In the genomic region with DNA sequence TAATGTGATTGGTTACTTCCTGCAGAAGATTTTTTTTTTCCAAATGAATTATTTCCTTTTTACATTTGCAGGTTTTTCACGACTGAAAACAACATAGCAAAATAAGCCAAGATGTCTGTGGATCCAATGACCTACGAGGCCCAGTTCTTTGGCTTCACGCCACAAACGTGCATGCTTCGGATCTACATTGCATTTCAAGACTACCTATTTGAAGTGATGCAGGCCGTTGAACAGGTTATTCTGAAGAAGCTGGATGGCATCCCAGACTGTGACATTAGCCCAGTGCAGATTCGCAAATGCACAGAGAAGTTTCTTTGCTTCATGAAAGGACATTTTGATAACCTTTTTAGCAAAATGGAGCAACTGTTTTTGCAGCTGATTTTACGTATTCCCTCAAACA, we compare ENCODE assay signal across 16 cellular contexts. TPM values are rescaled to one million over a fixed set of nuclear protein-coding genes. Genes with fewer than 3 reads are reported as not detected.
DNase-seq lines count a peak whose midpoint lies in the region; ATAC-seq and TF ChIP-seq lines count a peak whose summit lies in the region.
"Had no signal": no experiment of that assay in that cellular context is flagged by ENCODE, and none has a peak within 500 bp of the region (broad histone marks: within the 10 kb centered on the region; RNA-seq: fewer than 3 reads in every experiment).

No MANE protein-coding gene starts in this region.

- CTCF ChIA-PET in activated CD4-positive, alpha-beta T cell treated with anti-CD3 and anti-CD28 coated beads for 36 hours (lab: Charles Lee) = interaction anchor here (1.0 kb wide), 1 partner anchor 11 kb away, joined by 3 read pairs; no protein-coding TSS in a partner anchor
- CTCF ChIA-PET in CD4-positive, alpha-beta T cell (lab: Charles Lee) = interaction anchor here (0.6 kb wide), 1 partner anchor 49 kb away, joined by 5 read pairs; the partner anchor contains the start of gene C1QBP

- H3K27me3 Mint-ChIP-seq in activated CD4-positive, alpha-beta T cell treated with anti-CD3 and anti-CD28 coated beads for 36 hours = no peaks in the 10 kb centered on the region
- H3K27me3 Mint-ChIP-seq in CD4-positive, alpha-beta T cell = no peaks in the 10 kb centered on the region
- H3K27me3 Mint-ChIP-seq in endothelial cell (ENCODE audit: unreplicated experiment) (peaks cover 2% of the 10 kb centered on the region), progenitor cell of endocrine pancreas (peaks cover 4% of the 10 kb centered on the region)

- H3K27ac ChIP-seq in CD4-positive, alpha-beta T cell (ENCODE audit: low read depth, low read length) = no peak overlapping the region
- H3K27ac ChIP-seq: BLaER1 had no signal

- H3K4me3 Mint-ChIP-seq in activated CD4-positive, alpha-beta T cell treated with anti-CD3 and anti-CD28 coated beads for 36 hours = no peak overlapping the region
- no peak overlapping the region for H3K4me3 Mint-ChIP-seq in CD4-positive, alpha-beta T cell
- peak overlapping the region; percentile 18 for H3K4me3 Mint-ChIP-seq in endothelial cell (ENCODE audit: unreplicated experiment)
- H3K4me3 Mint-ChIP-seq in progenitor cell of endocrine pancreas (ENCODE audit: low read depth) = peak overlapping the region; percentile 67

- H3K27ac Mint-ChIP-seq in activated CD4-positive, alpha-beta T cell treated with anti-CD3 and anti-CD28 coated beads for 36 hours = peak overlapping the region; percentile 75
- H3K27ac Mint-ChIP-seq in CD4-positive, alpha-beta T cell = peak overlapping the region; percentile 96
- H3K27ac Mint-ChIP-seq in endothelial cell (ENCODE audit: unreplicated experiment) (no peak overlapping the region), progenitor cell of endocrine pancreas (no peak overlapping the region)
- H3K27ac Mint-ChIP-seq: H9 had no signal

- no peaks in the 10 kb centered on the region for H3K9me3 ChIP-seq in CD4-positive, alpha-beta T cell (ENCODE audit: control insufficient read depth, low read length)
- H3K9me3 ChIP-seq: BLaER1 had no signal

- no peaks in the 10 kb centered on the region for H3K27me3 ChIP-seq in CD4-positive, alpha-beta T cell (ENCODE audit: control insufficient read depth, insufficient read depth, low read length)
- H3K27me3 ChIP-seq: BLaER1 had no signal

- intact Hi-C loops in activated CD4-positive, alpha-beta T cell treated with anti-CD3 and anti-CD28 coated beads for 36 hours (cut with DNase I, micrococcal nuclease) = loop anchor here (5.0 to 10.0 kb wide), 3 partner anchors 51 to 1121 kb away; partner anchors contain the start of genes C1QBP (in 1 of the 2), CXCL16 (in 1 of the 2), MED11 (in 1 of the 2) and UBE2G1 (in 1 of the 2)
- intact Hi-C loops in CD4-positive, alpha-beta T cell (cut with DNase I, micrococcal nuclease) = loop anchor here (5.0 to 10.0 kb wide), 4 partner anchors 74 to 1156 kb away; partner anchors contain the start of genes KIAA0753 (in 1 of the 2), NLRP1 (in 1 of the 2), NUP88 (in 1 of the 2) and TXNDC17 (in 1 of the 2)

- DNase-seq in activated CD4-positive, alpha-beta T cell treated with anti-CD3 and anti-CD28 coated beads for 36 hours = no peak
- no peak for DNase-seq in activated CD4-positive, alpha-beta T cell treated with anti-CD3 and anti-CD28 coated beads for 48 hours
- DNase-seq in CD4-positive, alpha-beta T cell = no peak
- DNase-seq in endothelial cell (ENCODE audit: low spot score) (no peak), progenitor cell of endocrine pancreas (ENCODE audit: low spot score, unreplicated experiment) (no peak), NCI-H524 treated with DMSO at 0.1 percent for 48 hours (lab: John Stamatoyannopoulos, UW) (no peak), NCI-H1417 treated with DMSO at 0.1 percent for 48 hours (lab: John Stamatoyannopoulos, UW) (no peak)
- DNase-seq: 8988T, DMS153, H9, NCI-H1930, NCI-H2171, NCI-H446 treated with DMSO at 0.1 percent for 48 hours, NCI-H82 had no signal

- POLR2A ChIA-PET in activated CD4-positive, alpha-beta T cell treated with anti-CD3 and anti-CD28 coated beads for 36 hours (lab: Charles Lee) = interaction anchor here (0.7 to 1.3 kb wide), 3 partner anchors 11 to 49 kb away, joined by 3 to 8 read pairs (median 5); no protein-coding TSS in a partner anchor
- POLR2A ChIA-PET in CD4-positive, alpha-beta T cell (lab: Charles Lee) = interaction anchor here (5.3 kb wide), 1 partner anchor 11 kb away, joined by 51 read pairs; a partner anchor contains a TSS

- no peak for ATAC-seq in activated CD4-positive, alpha-beta T cell treated with anti-CD3 and anti-CD28 coated beads for 36 hours
- no peak for ATAC-seq in CD4-positive, alpha-beta T cell (ENCODE audit: poor library complexity)
- ATAC-seq in HG02885 (IDR thresholded peaks at IDR 0.05; ENCODE audit: poor library complexity, unreplicated experiment) = no peak

- H3K9me3 Mint-ChIP-seq in activated CD4-positive, alpha-beta T cell treated with anti-CD3 and anti-CD28 coated beads for 36 hours (ENCODE audit: low read depth) = no peaks in the 10 kb centered on the region
- no peaks in the 10 kb centered on the region for H3K9me3 Mint-ChIP-seq in CD4-positive, alpha-beta T cell
- H3K9me3 Mint-ChIP-seq in endothelial cell (ENCODE audit: unreplicated experiment) (no peaks in the 10 kb centered on the region), progenitor cell of endocrine pancreas (ENCODE audit: low read depth) (no peaks in the 10 kb centered on the region)
- H3K9me3 Mint-ChIP-seq: H9 had no signal

- H3K4me1 Mint-ChIP-seq in activated CD4-positive, alpha-beta T cell treated with anti-CD3 and anti-CD28 coated beads for 36 hours = peaks cover 46% of the 10 kb centered on the region
- H3K4me1 Mint-ChIP-seq in CD4-positive, alpha-beta T cell (ENCODE audit: low read depth) = peaks cover 44% of the 10 kb centered on the region
- H3K4me1 Mint-ChIP-seq in endothelial cell (ENCODE audit: unreplicated experiment) = peaks cover 16% of the 10 kb centered on the region
- H3K4me1 Mint-ChIP-seq in progenitor cell of endocrine pancreas (ENCODE audit: low read depth) = peaks cover 27% of the 10 kb centered on the region

- H3K36me3 Mint-ChIP-seq in activated CD4-positive, alpha-beta T cell treated with anti-CD3 and anti-CD28 coated beads for 36 hours (ENCODE audit: low read depth) = peaks cover 41% of the 10 kb centered on the region
- peaks cover 50% of the 10 kb centered on the region for H3K36me3 Mint-ChIP-seq in CD4-positive, alpha-beta T cell (ENCODE audit: low read depth)
- H3K36me3 Mint-ChIP-seq in endothelial cell (ENCODE audit: low read depth, unreplicated experiment) (peaks cover 18% of the 10 kb centered on the region), progenitor cell of endocrine pancreas (ENCODE audit: insufficient read depth) (peaks cover 21% of the 10 kb centered on the region)

- TF ChIP-seq CTCF in CD4-positive, alpha-beta T cell (IDR thresholded peaks at IDR 0.05) = no peak
- no peak for TF ChIP-seq CTCF in endothelial cell (IDR thresholded peaks at IDR 0.05; ENCODE audit: unreplicated experiment)
- no peak for TF ChIP-seq CTCF in progenitor cell of endocrine pancreas (IDR thresholded peaks at IDR 0.05; ENCODE audit: unreplicated experiment)

RNA-seq across cellular contexts. Expression of gene MIS12, which starts 2.4 kb away (rescaled TPM):
- total RNA-seq in activated CD4-positive, alpha-beta T cell treated with anti-CD3 and anti-CD28 coated beads for 36 hours = 10 to 100 TPM; 29.4 to 34.4 TPM
- total RNA-seq in CD4-positive, alpha-beta T cell = 10 to 100 TPM; 19.2 to 20.3 TPM
- 17.2 TPM for total RNA-seq in endothelial cell (ENCODE audit: unreplicated experiment)
- 27.4 and 30.0 TPM in 2 replicates for total RNA-seq in progenitor cell of endocrine pancreas

RNA-seq across cellular contexts. Expression of gene DERL2, which starts 2.8 kb away (rescaled TPM):
- total RNA-seq in activated CD4-positive, alpha-beta T cell treated with anti-CD3 and anti-CD28 coated beads for 36 hours = 10 to 100 TPM; 47.7 to 54.9 TPM
- total RNA-seq in CD4-positive, alpha-beta T cell = 10 to 100 TPM; 88.3 to 98.7 TPM
- total RNA-seq in endothelial cell (ENCODE audit: unreplicated experiment) (83.4 TPM), progenitor cell of endocrine pancreas (84.6 and 94.4 TPM in 2 replicates)

RNA-seq across cellular contexts. Expression of gene DHX33, which starts 20.0 kb away (rescaled TPM):
- 10 to 100 TPM; 27.2 to 34.8 TPM for total RNA-seq in activated CD4-positive, alpha-beta T cell treated with anti-CD3 and anti-CD28 coated beads for 36 hours
- total RNA-seq in CD4-positive, alpha-beta T cell = 1 to 10 TPM; 2.5 to 2.9 TPM
- total RNA-seq in endothelial cell (ENCODE audit: unreplicated experiment) (18.4 TPM), progenitor cell of endocrine pancreas (26.0 and 26.9 TPM in 2 replicates)

RNA-seq across cellular contexts. Expression of gene C1QBP, which starts 49.8 kb away (rescaled TPM):
- total RNA-seq in activated CD4-positive, alpha-beta T cell treated with anti-CD3 and anti-CD28 coated beads for 36 hours = 100 to 1,000 TPM; 432 to 457 TPM
- 10 to 100 TPM; 59.9 to 62.9 TPM for total RNA-seq in CD4-positive, alpha-beta T cell
- 100 TPM for total RNA-seq in endothelial cell (ENCODE audit: unreplicated experiment)
- total RNA-seq in progenitor cell of endocrine pancreas = 108 and 123 TPM in 2 replicates

Comparison
In these comparisons a context has a peak if more than half of its experiments do, and no peak if none do; other contexts are left out.
1. H3K27ac Mint-ChIP-seq: peak in activated CD4-positive, alpha-beta T cell treated with anti-CD3 and anti-CD28 coated beads for 36 hours (single experiment) and CD4-positive, alpha-beta T cell (single experiment); none in endothelial cell (single experiment) and progenitor cell of endocrine pancreas (single experiment).
2. H3K4me3 Mint-ChIP-seq: peak in endothelial cell (single experiment) and progenitor cell of endocrine pancreas (single experiment); none in activated CD4-positive, alpha-beta T cell treated with anti-CD3 and anti-CD28 coated beads for 36 hours (single experiment) and CD4-positive, alpha-beta T cell (single experiment).